Comparison of ENCODE assay signal across 1 cellular context in genomic region chr11:62591448-62592215, GRCh38.
A peak's percentile ranks its signal among the peaks of the same experiment; 100 is the strongest.
TF ChIP-seq lines count a peak whose summit lies in the region.

A gene with protein sequence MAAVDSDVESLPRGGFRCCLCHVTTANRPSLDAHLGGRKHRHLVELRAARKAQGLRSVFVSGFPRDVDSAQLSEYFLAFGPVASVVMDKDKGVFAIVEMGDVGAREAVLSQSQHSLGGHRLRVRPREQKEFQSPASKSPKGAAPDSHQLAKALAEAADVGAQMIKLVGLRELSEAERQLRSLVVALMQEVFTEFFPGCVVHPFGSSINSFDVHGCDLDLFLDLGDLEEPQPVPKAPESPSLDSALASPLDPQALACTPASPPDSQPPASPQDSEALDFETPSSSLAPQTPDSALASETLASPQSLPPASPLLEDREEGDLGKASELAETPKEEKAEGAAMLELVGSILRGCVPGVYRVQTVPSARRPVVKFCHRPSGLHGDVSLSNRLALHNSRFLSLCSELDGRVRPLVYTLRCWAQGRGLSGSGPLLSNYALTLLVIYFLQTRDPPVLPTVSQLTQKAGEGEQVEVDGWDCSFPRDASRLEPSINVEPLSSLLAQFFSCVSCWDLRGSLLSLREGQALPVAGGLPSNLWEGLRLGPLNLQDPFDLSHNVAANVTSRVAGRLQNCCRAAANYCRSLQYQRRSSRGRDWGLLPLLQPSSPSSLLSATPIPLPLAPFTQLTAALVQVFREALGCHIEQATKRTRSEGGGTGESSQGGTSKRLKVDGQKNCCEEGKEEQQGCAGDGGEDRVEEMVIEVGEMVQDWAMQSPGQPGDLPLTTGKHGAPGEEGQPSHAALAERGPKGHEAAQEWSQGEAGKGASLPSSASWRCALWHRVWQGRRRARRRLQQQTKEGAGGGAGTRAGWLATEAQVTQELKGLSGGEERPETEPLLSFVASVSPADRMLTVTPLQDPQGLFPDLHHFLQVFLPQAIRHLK (minus strand): TSS chr11:62591523. CDS start chr11:62591485, 38 bp downstream.

TF ChIP-seq in K562, 482 proteins besides CTCF, POLR2A, EP300 and RAD21 (continued from another document):
- TF ChIP-seq ID3 (CRISPR knock-in tag; IDR thresholded peaks at IDR 0.05): no peak
- peak; percentile 67 for TF ChIP-seq ID3 (tag; IDR thresholded peaks at IDR 0.05)
- no peak for TF ChIP-seq TAL1 (IDR thresholded peaks at IDR 0.05)
- TF ChIP-seq ERF (CRISPR knock-in tag; IDR thresholded peaks at IDR 0.05): no peak
- no peak for TF ChIP-seq ZNF232 (CRISPR knock-in tag; IDR thresholded peaks at IDR 0.05)
- TF ChIP-seq ZNF324 (CRISPR knock-in tag; IDR thresholded peaks at IDR 0.05): no peak
- TF ChIP-seq, protein P1, sequence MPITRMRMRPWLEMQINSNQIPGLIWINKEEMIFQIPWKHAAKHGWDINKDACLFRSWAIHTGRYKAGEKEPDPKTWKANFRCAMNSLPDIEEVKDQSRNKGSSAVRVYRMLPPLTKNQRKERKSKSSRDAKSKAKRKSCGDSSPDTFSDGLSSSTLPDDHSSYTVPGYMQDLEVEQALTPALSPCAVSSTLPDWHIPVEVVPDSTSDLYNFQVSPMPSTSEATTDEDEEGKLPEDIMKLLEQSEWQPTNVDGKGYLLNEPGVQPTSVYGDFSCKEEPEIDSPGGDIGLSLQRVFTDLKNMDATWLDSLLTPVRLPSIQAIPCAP (CRISPR knock-in tag; IDR thresholded peaks at IDR 0.05; ENCODE audit: borderline replicate concordance): no peak
- TF ChIP-seq CCNT2 (IDR thresholded peaks at IDR 0.05; ENCODE audit: borderline replicate concordance, extremely low read depth, insufficient read length, low read depth, low read length): no peak
- TF ChIP-seq KLF16 (IDR thresholded peaks at IDR 0.05): no peak
- TF ChIP-seq, protein P2, sequence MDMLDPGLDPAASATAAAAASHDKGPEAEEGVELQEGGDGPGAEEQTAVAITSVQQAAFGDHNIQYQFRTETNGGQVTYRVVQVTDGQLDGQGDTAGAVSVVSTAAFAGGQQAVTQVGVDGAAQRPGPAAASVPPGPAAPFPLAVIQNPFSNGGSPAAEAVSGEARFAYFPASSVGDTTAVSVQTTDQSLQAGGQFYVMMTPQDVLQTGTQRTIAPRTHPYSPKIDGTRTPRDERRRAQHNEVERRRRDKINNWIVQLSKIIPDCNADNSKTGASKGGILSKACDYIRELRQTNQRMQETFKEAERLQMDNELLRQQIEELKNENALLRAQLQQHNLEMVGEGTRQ (CRISPR knock-in tag; IDR thresholded peaks at IDR 0.05): no peak
- peak; percentile 85; the same call in 1 of the 2 replicates for TF ChIP-seq KLF13 (tag; IDR thresholded peaks at IDR 0.05; ENCODE audit: borderline replicate concordance, low read depth)
